Comparison of ENCODE assay signal across 8 cellular contexts in the genomic region with DNA sequence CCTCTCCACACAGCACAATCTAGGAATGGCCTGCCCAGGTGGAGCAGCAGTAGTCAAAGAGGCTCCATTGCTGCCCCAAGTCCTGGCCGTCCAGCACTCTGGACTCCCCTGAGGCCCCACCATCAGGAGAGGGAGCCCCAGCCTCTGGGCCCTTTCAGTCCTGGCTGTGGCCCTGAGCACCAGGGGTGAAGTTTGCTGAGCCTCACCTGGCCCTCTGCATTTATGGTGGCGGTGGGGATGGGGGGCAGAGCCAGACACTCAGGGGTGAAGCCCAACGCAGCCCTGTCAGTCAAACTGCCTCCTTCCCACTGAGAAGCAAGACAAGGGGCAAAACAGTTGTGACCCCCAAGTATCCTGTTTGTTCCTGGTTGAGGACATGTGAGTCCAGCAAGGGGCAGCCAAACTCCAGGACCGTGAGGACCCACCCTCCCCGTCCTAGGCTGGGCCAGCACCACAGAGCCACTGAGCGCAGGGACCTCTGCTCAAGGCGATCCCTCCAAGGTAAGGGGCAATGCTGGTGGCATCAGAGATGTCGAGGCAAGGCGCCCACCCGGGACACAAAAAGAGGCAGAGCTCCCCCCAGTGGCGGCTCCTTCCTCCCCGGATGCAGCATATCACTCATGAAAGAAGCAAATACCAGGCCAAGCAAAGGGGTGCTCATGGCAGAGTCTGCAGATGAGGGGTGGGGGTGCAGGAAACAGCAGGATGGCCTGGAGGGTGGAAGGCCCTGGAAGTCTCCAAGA. TPM values are rescaled to one million over a fixed set of nuclear protein-coding genes. Genes with fewer than 3 reads are reported as not detected.
A peak's percentile ranks its signal among the peaks of the same experiment; 100 is the strongest.
DNase-seq lines count a peak whose midpoint lies in the region; ATAC-seq and TF ChIP-seq lines count a peak whose summit lies in the region.

No MANE protein-coding gene starts in this region.

- H3K9me3 Mint-ChIP-seq in chondrocyte (ENCODE audit: low read depth) = no peaks in the 10 kb centered on the region
- no peaks in the 10 kb centered on the region for H3K9me3 Mint-ChIP-seq in stimulated activated effector memory CD8-positive, alpha-beta T cell treated with anti-CD3 and anti-CD28 coated beads, Interleukin-12 subunit alpha, Interleukin-12 subunit beta, amount 100 ng/mL, for 72 hours

- H3K36me3 Mint-ChIP-seq in chondrocyte (ENCODE audit: low read depth) = no peaks in the 10 kb centered on the region
- H3K36me3 Mint-ChIP-seq in stimulated activated effector memory CD8-positive, alpha-beta T cell treated with anti-CD3 and anti-CD28 coated beads, Interleukin-12 subunit alpha, Interleukin-12 subunit beta, amount 100 ng/mL, for 72 hours = peaks cover 37% of the 10 kb centered on the region

- H3K9me3 ChIP-seq in Karpas-422 (ENCODE audit: low read length) (no peaks in the 10 kb centered on the region), mesenchymal stem cell (ENCODE audit: control insufficient read depth, low read length) (peaks cover 10% of the 10 kb centered on the region)

- H3K4me2 ChIP-seq in Karpas-422 (ENCODE audit: low read depth, low read length, poor library complexity, severe bottlenecking) (peak overlapping the region; percentile 72), mesenchymal stem cell (ENCODE audit: low read length, poor library complexity, severe bottlenecking) (no peak overlapping the region)

- no peaks in the 10 kb centered on the region for H3K79me1 ChIP-seq in mesenchymal stem cell (replicated peaks; ENCODE audit: low read length, poor library complexity, severe bottlenecking)

- DNase-seq in EH (ENCODE audit: low read depth) = peak; percentile 49
- DNase-seq in Karpas-422 = peak; percentile 94
- DNase-seq in activated CD4-positive, alpha-beta T cell treated with anti-CD3 and anti-CD28 coated beads for 1 hour = peak; percentile 28
- DNase-seq in chondrocyte (ENCODE audit: low spot score) = no peak
- DNase-seq in mesenchymal stem cell = peak; percentile 45
- peak; percentile 41 to 84 for DNase-seq in stimulated activated effector memory CD8-positive, alpha-beta T cell treated with anti-CD3 and anti-CD28 coated beads, Interleukin-12 subunit alpha, Interleukin-12 subunit beta, amount 100 ng/mL, for 72 hours (ENCODE audit: low spot score in 2 of 2)

- H3K4me3 Mint-ChIP-seq in chondrocyte (ENCODE audit: unreplicated experiment) = no peak overlapping the region
- H3K4me3 Mint-ChIP-seq in stimulated activated effector memory CD8-positive, alpha-beta T cell treated with anti-CD3 and anti-CD28 coated beads, Interleukin-12 subunit alpha, Interleukin-12 subunit beta, amount 100 ng/mL, for 72 hours = no peak overlapping the region

- H3K27me3 ChIP-seq in Karpas-422 (ENCODE audit: low read length) (no peaks in the 10 kb centered on the region), mesenchymal stem cell (ENCODE audit: control insufficient read depth in 1 of 2, insufficient read depth in 1 of 2, low read length in 2 of 2) (peaks cover 3 to 30% of the 10 kb centered on the region in 2 experiments)

- no peaks in the 10 kb centered on the region for H3K27me3 Mint-ChIP-seq in chondrocyte (ENCODE audit: low read depth)

- H2AK5ac ChIP-seq in mesenchymal stem cell (ENCODE audit: low read length, severe bottlenecking) = no peak overlapping the region

- WGBS in mesenchymal stem cell = 45% methylated on average over 11 of the region's 12 CpGs

- no peaks in the 10 kb centered on the region for H3K4me1 Mint-ChIP-seq in chondrocyte (ENCODE audit: low read depth)
- no peaks in the 10 kb centered on the region for H3K4me1 Mint-ChIP-seq in stimulated activated effector memory CD8-positive, alpha-beta T cell treated with anti-CD3 and anti-CD28 coated beads, Interleukin-12 subunit alpha, Interleukin-12 subunit beta, amount 100 ng/mL, for 72 hours

- H3K4me1 ChIP-seq in Karpas-422 (ENCODE audit: low read length) (peaks cover 56% of the 10 kb centered on the region), mesenchymal stem cell (ENCODE audit: control insufficient read depth, insufficient read depth, low read depth, low read length) (peaks cover 3% of the 10 kb centered on the region)

- H2BK5ac ChIP-seq in mesenchymal stem cell (ENCODE audit: low read depth, low read length, poor library complexity, severe bottlenecking) = no peak overlapping the region

- H2AFZ ChIP-seq in Karpas-422 (ENCODE audit: low read length) (no peak overlapping the region), mesenchymal stem cell (ENCODE audit: low read depth, low read length) (no peak overlapping the region)

- H4K91ac ChIP-seq in mesenchymal stem cell (ENCODE audit: low read length) = peak overlapping the region; percentile 14

- no peak overlapping the region for H2BK15ac ChIP-seq in mesenchymal stem cell (ENCODE audit: low read depth, poor library complexity, severe bottlenecking)

- no peak overlapping the region for H3K27ac Mint-ChIP-seq in chondrocyte (ENCODE audit: unreplicated experiment)
- H3K27ac Mint-ChIP-seq in stimulated activated effector memory CD8-positive, alpha-beta T cell treated with anti-CD3 and anti-CD28 coated beads, Interleukin-12 subunit alpha, Interleukin-12 subunit beta, amount 100 ng/mL, for 72 hours = no peak overlapping the region

- no peak overlapping the region for H2BK12ac ChIP-seq in mesenchymal stem cell (ENCODE audit: low read length in 2 of 2)

- no peak overlapping the region for H2BK120ac ChIP-seq in mesenchymal stem cell (ENCODE audit: low read depth, low read length)

- H3K4me3 ChIP-seq in Karpas-422 (ENCODE audit: low read length) (peak overlapping the region; percentile 11; the same call in 1 of the 2 replicates), mesenchymal stem cell (ENCODE audit: insufficient read depth in 1 of 2, low read depth in 1 of 2, low read length in 2 of 2) (no peak overlapping the region)

- peak; percentile 83 for TF ChIP-seq CTCF in chondrocyte (IDR thresholded peaks at IDR 0.05)

- peak; percentile 62 for ATAC-seq in stimulated activated effector memory CD8-positive, alpha-beta T cell treated with anti-CD3 and anti-CD28 coated beads, Interleukin-12 subunit alpha, Interleukin-12 subunit beta, amount 100 ng/mL, for 72 hours
- ATAC-seq in GM19324 (IDR thresholded peaks at IDR 0.05; ENCODE audit: low FRiP score, unreplicated experiment) (no peak), HG03469 (IDR thresholded peaks at IDR 0.05; ENCODE audit: unreplicated experiment) (no peak)

- H3K18ac ChIP-seq in mesenchymal stem cell (ENCODE audit: low read depth in 1 of 2, low read length in 2 of 2) = no peak overlapping the region

- H3K9me2 ChIP-seq in Karpas-422 (replicated peaks; ENCODE audit: insufficient read depth, low read length) = peaks cover 11% of the 10 kb centered on the region; the same call in 1 of the 2 replicates

- H3K4ac ChIP-seq in mesenchymal stem cell (ENCODE audit: low read depth in 1 of 2, low read length in 2 of 2) = no peak overlapping the region

- H4K20me1 ChIP-seq in Karpas-422 (ENCODE audit: insufficient read depth, low read depth, low read length) = no peaks in the 10 kb centered on the region

- peaks cover 31% of the 10 kb centered on the region for H3K36me3 ChIP-seq in Karpas-422 (ENCODE audit: insufficient read depth, low read length)
- H3K36me3 ChIP-seq in mesenchymal stem cell (ENCODE audit: control insufficient read depth in 1 of 2, insufficient read depth in 2 of 2, low read depth in 1 of 2, low read length in 2 of 2) = peaks cover 0 to 7% of the 10 kb centered on the region in 2 experiments

- peak overlapping the region; percentile 98 for H3K27ac ChIP-seq in Karpas-422 (ENCODE audit: low read length)
- no peak overlapping the region for H3K27ac ChIP-seq in mesenchymal stem cell (ENCODE audit: low read length, poor library complexity, severe bottlenecking)

- no peaks in the 10 kb centered on the region for H3K79me2 ChIP-seq in Karpas-422 (ENCODE audit: low read length)

- H4K8ac ChIP-seq in mesenchymal stem cell (ENCODE audit: low read length) = no peak overlapping the region

- H3K9ac ChIP-seq in Karpas-422 (ENCODE audit: low read length) (peak overlapping the region; percentile 76), mesenchymal stem cell (ENCODE audit: low read length) (no peak overlapping the region)

- no peak overlapping the region for H3K23ac ChIP-seq in mesenchymal stem cell (ENCODE audit: low read length in 2 of 2)

- H3K14ac ChIP-seq in mesenchymal stem cell (ENCODE audit: low read length in 2 of 2) = no peak overlapping the region

RNA-seq across cellular contexts. Expression of gene AMN, which starts 4.8 kb away (rescaled TPM):
- total RNA-seq in Karpas-422 (2014; rRNA removed; shearing (Covaris generic); ENCODE audit: low replicate concordance) = 7.7 and 16.7 TPM in 2 replicates
- total RNA-seq in chondrocyte = 0.30 to 0.38 TPM in 2 of 3 replicates, not detected in the other
- 0.14 TPM for polyA plus RNA-seq in mesenchymal stem cell (2013, experiment 1 of 2)
- 0.12 TPM for polyA plus RNA-seq in mesenchymal stem cell (2013, experiment 2 of 2)
